Comparison of ENCODE assay signal across 22 cellular contexts in the genomic region with DNA sequence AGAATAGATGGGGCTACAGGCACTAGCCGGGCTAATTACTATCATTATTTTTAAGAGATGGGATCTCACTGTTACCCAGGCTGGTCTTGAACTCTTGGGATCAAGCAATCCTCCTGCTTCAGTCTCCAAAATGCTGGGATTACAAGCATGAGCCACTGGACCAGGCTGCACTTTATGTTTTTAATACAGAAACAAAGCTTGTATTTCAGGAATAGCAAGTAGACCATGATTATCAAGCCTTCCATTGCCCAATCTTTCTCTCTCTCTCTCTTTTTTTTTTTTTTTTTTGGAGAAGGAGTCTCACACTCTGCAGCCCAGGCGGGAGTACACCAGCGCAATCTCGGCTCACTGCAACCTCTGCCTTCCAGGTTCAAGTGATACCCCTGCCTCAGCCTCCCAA.
"Had no signal": no experiment of that assay in that cellular context is flagged by ENCODE, and none has a peak within 500 bp of the region (broad histone marks: within the 10 kb centered on the region; RNA-seq: fewer than 3 reads in every experiment).

No MANE protein-coding gene starts in this region.

- H3K9me3 ChIP-seq: esophagus squamous epithelium, gastrocnemius medialis, heart right ventricle, left lung had no signal

- H3K9me3 Mint-ChIP-seq: memory B cell had no signal

- H3K27ac ChIP-seq: coronary artery, dorsolateral prefrontal cortex, epithelial cell of prostate, esophagus squamous epithelium, gastrocnemius medialis, heart right ventricle, left lung had no signal

- H3K27ac Mint-ChIP-seq: memory B cell had no signal

- DNase-seq: dorsolateral prefrontal cortex; effector CD4-positive, alpha-beta T cell; effector memory CD4-positive, alpha-beta T cell; erythroblast; esophagus squamous epithelium; foreskin fibroblast; foreskin melanocyte; gastrocnemius medialis; glutamatergic neuron; head of caudate nucleus; heart right ventricle; hippocampal formation; left cardiac atrium; left lung; left ventricle myocardium superior; mammary epithelial cell; mesendoderm; midbrain had no signal

- H3K4me3 Mint-ChIP-seq: memory B cell had no signal

- H3K4me1 ChIP-seq: gastrocnemius medialis, heart right ventricle, left lung had no signal

- H3K4me1 Mint-ChIP-seq: memory B cell had no signal

- H3K36me3 Mint-ChIP-seq: memory B cell had no signal

- H3K36me3 ChIP-seq: esophagus squamous epithelium, gastrocnemius medialis, heart right ventricle, left lung had no signal

- H3K4me3 ChIP-seq: coronary artery, dorsolateral prefrontal cortex, esophagus squamous epithelium, gastrocnemius medialis, heart right ventricle, left lung, lung had no signal

- ATAC-seq: gastrocnemius medialis, heart right ventricle, left cardiac atrium, left ventricle myocardium superior had no signal

- H3K27me3 ChIP-seq: dorsolateral prefrontal cortex, esophagus squamous epithelium, gastrocnemius medialis, left lung had no signal
